ENCODE assay signal across 11 cellular contexts in the genomic region with DNA sequence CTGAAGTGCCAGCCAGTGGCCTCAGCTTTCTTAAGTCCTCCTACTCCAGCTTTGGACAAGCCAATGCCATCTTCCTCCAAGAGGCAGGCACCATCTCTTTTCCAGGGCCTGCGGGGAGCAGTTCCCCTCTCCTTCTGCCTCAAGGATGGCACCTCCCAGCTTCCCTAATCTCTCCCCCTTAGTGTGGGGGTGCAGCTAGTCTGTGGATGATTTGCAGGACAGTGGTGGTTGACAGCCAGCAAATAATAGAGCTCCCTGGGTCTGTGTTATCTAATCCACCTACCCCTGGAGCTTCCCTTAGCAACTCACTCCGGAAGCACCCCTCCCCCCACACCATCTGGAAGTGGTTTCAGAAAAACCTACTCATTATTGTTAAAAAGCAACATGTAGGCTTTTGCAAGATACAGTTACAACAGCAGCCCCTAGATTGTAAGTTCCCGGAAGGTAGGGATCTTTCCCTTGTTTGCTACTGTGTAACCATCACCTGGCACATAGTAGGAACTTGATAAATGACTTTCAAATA.
DNase-seq lines count a peak whose midpoint lies in the region; ATAC-seq and TF ChIP-seq lines count a peak whose summit lies in the region.
"Had no signal": no experiment of that assay in that cellular context is flagged by ENCODE, and none has a peak within 500 bp of the region (broad histone marks: within the 10 kb centered on the region; RNA-seq: fewer than 3 reads in every experiment).

No MANE protein-coding gene starts in this region.

- ATAC-seq in GM21381 (IDR thresholded peaks at IDR 0.05; ENCODE audit: unreplicated experiment): no peak
- ATAC-seq in lower lobe of right lung: no peak
- ATAC-seq: heart left ventricle had no signal

- H3K9me3 ChIP-seq in SJSA1 (replicated peaks) (no peaks in the 10 kb centered on the region), lower lobe of right lung (no peaks in the 10 kb centered on the region)

- TF ChIP-seq CTCF in HFF-Myc (IDR thresholded peaks at IDR 0.05; ENCODE audit: low read depth, low read length, missing control alignments) (no peak), lower lobe of right lung (IDR thresholded peaks at IDR 0.05) (no peak)

- H3K27me3 ChIP-seq in SJSA1 (replicated peaks) (no peaks in the 10 kb centered on the region), lower lobe of right lung (ENCODE audit: low read depth) (no peaks in the 10 kb centered on the region)
- H3K27me3 ChIP-seq: heart left ventricle had no signal

- H3K4me1 ChIP-seq in SJSA1 (replicated peaks) (peaks cover 47% of the 10 kb centered on the region), lower lobe of right lung (peaks cover 5% of the 10 kb centered on the region)

- H3K4me3 ChIP-seq in HFF-Myc (replicated peaks; ENCODE audit: low read depth, low read length) (no peak overlapping the region), SJSA1 (no peak overlapping the region), lower lobe of right lung (no peak overlapping the region)
- H3K4me3 ChIP-seq: heart left ventricle had no signal

- H3K36me3 ChIP-seq in SJSA1 (no peaks in the 10 kb centered on the region), lower lobe of right lung (no peaks in the 10 kb centered on the region)
- H3K36me3 ChIP-seq: heart left ventricle had no signal

- intact Hi-C loops in lower lobe of right lung (cut with DNase I): no loop called here

- DNase-seq in DMS53 treated with DMSO at 0.1 percent for 48 hours (lab: John Stamatoyannopoulos, UW; ENCODE audit: unreplicated experiment): peak; percentile 16
- peak; percentile 60 for DNase-seq in HFF-Myc (ENCODE audit: extremely low read depth, low read depth)
- DNase-seq in SJSA1 (ENCODE audit: low read depth in 1 of 2, low spot score in 2 of 2): peak; percentile 36 to 58
- DNase-seq in hepatic stellate cell (ENCODE audit: low spot score): peak; percentile 29
- DNase-seq in GOT3 (lab: John Stamatoyannopoulos, UW): no peak
- no peak for DNase-seq in NCI-H2196 treated with DMSO at 0.1 percent for 48 hours (lab: John Stamatoyannopoulos, UW; ENCODE audit: unreplicated experiment)
- no peak for DNase-seq in lower lobe of right lung
- DNase-seq: heart left ventricle, NCI-H1105, occipital lobe had no signal

- no peak overlapping the region for H3K27ac ChIP-seq in SJSA1
- no peak overlapping the region for H3K27ac ChIP-seq in lower lobe of right lung
- H3K27ac ChIP-seq: heart left ventricle had no signal

Comparison
In these comparisons a context has a peak if more than half of its experiments do, and no peak if none do; other contexts are left out.
1. DNase-seq: peak in DMS53 treated with DMSO at 0.1 percent for 48 hours (single experiment), HFF-Myc (single experiment), SJSA1 (2 of 2) and hepatic stellate cell (single experiment); none in GOT3 (single experiment), NCI-H2196 treated with DMSO at 0.1 percent for 48 hours (single experiment) and lower lobe of right lung (single experiment).